Comparison of ENCODE assay signal across 6 cellular contexts in genomic region chr2:91567546-91568335, GRCh38.
DNase-seq lines count a peak whose midpoint lies in the region; ATAC-seq and TF ChIP-seq lines count a peak whose summit lies in the region.
"Not testable (repeated sequence)": the region's sequence is repeated elsewhere in the genome, so short reads cannot be mapped to it uniquely, and the experiment has no call there.

No MANE protein-coding gene starts in this region.

- intact Hi-C loops in esophagus muscularis mucosa (cut with DNase I); right lobe of liver (cut with DNase I): not testable (repeated sequence)

- H3K36me3 Mint-ChIP-seq in chondrocyte (ENCODE audit: low read depth): not testable (repeated sequence)

- WGBS in esophagus muscularis mucosa: 81% methylated on average over 14 of the region's 18 CpGs
- WGBS in right lobe of liver (ENCODE audit: insufficient coverage, low coverage, low lambda C conversion rate, missing lambda C conversion rate): 79% methylated on average over 9 of the region's 18 CpGs
- WGBS in suprapubic skin: 77% methylated on average over 11 of the region's 18 CpGs

- not testable (repeated sequence) for H3K27me3 Mint-ChIP-seq in chondrocyte (ENCODE audit: low read depth)

- not testable (repeated sequence) for TF ChIP-seq POLR2A in esophagus muscularis mucosa (IDR thresholded peaks at IDR 0.05; ENCODE audit: low read depth); right lobe of liver (IDR thresholded peaks at IDR 0.05); suprapubic skin (IDR thresholded peaks at IDR 0.05)

- not testable (repeated sequence) for ATAC-seq in RWPE2 (ENCODE audit: low read depth); right lobe of liver

- H3K4me1 ChIP-seq in RWPE2 (ENCODE audit: insufficient read depth, poor library complexity, severe bottlenecking); esophagus muscularis mucosa; right lobe of liver; suprapubic skin: not testable (repeated sequence)

- DNase-seq in RWPE2 (ENCODE audit: low spot score) (peak; percentile 69), chondrocyte (ENCODE audit: low spot score) (peak; percentile 87), esophagus muscularis mucosa (ENCODE audit: extremely low spot score) (peak; percentile 39), right lobe of liver (peak in 2 of 3 donors; percentile 37 to 50), mesenteric fat pad (ENCODE audit: low spot score) (peak; percentile 76), suprapubic skin (ENCODE audit: low spot score in 2 of 2) (peak; percentile 49 to 67)

- not testable (repeated sequence) for H3K4me1 Mint-ChIP-seq in chondrocyte (ENCODE audit: low read depth)

- H3K4me3 ChIP-seq in RWPE2 (ENCODE audit: severe bottlenecking); esophagus muscularis mucosa; right lobe of liver; suprapubic skin: not testable (repeated sequence)

- H3K27ac ChIP-seq in RWPE2 (ENCODE audit: poor library complexity, severe bottlenecking); esophagus muscularis mucosa (replicated peaks in 1 of 4); right lobe of liver; suprapubic skin: not testable (repeated sequence)

- TF ChIP-seq CTCF in RWPE2 (IDR thresholded peaks at IDR 0.05; ENCODE audit: poor library complexity, severe bottlenecking); chondrocyte (IDR thresholded peaks at IDR 0.05); esophagus muscularis mucosa (IDR thresholded peaks at IDR 0.05); right lobe of liver (IDR thresholded peaks at IDR 0.05); suprapubic skin (IDR thresholded peaks at IDR 0.05): not testable (repeated sequence)

- not testable (repeated sequence) for H3K27me3 ChIP-seq in RWPE2 (ENCODE audit: insufficient read depth, poor library complexity, severe bottlenecking); right lobe of liver; suprapubic skin
- H3K27me3 ChIP-seq in esophagus muscularis mucosa: peaks cover 0 to 10% (median 0%) of the 10 kb centered on the region in 4 donors

- not testable (repeated sequence) for H3K4me3 Mint-ChIP-seq in chondrocyte (ENCODE audit: unreplicated experiment)

- not testable (repeated sequence) for H3K9me3 ChIP-seq in RWPE2 (ENCODE audit: severe bottlenecking); esophagus muscularis mucosa; right lobe of liver; suprapubic skin

- H3K27ac Mint-ChIP-seq in chondrocyte (ENCODE audit: unreplicated experiment): not testable (repeated sequence)

- TF ChIP-seq EP300 in esophagus muscularis mucosa (IDR thresholded peaks at IDR 0.05); suprapubic skin (IDR thresholded peaks at IDR 0.05): not testable (repeated sequence)

- not testable (repeated sequence) for H3K36me3 ChIP-seq in RWPE2 (ENCODE audit: low read depth); esophagus muscularis mucosa; right lobe of liver; suprapubic skin

- H3K9me3 Mint-ChIP-seq in chondrocyte (ENCODE audit: low read depth): not testable (repeated sequence)
